16 cellular contexts compared by ENCODE assay signal in the genomic region with DNA sequence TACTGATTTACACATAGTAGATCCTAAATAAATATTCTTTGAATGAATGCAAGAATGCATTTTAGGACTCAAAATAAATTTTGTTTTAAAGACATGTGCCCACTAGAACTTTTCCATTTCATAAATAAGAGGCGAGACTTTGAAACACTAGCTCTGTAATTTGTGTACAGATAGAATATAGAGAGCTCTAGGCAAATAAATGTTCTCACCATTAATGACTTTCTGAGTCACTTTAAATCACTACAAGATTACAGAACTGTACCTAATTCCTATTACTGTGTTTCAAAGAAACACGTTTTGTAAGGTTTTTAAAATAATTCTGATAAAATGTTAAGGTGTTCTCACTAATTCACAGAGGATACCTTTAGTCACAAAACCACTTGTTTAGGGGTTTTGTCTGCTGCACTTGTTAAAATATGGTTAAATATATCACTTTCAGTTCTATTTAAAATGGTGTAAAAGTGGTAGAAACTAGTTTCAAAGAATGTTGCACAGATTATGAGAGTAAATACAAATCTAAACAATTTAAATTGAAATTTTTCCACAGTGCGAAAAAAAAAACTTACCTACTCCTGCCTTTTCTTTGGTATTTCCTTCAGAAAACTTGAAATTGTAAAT.
DNase-seq lines count a peak whose midpoint lies in the region; ATAC-seq and TF ChIP-seq lines count a peak whose summit lies in the region.
"Had no signal": no experiment of that assay in that cellular context is flagged by ENCODE, and none has a peak within 500 bp of the region (broad histone marks: within the 10 kb centered on the region; RNA-seq: fewer than 3 reads in every experiment).

No MANE protein-coding gene starts in this region.

- POLR2A ChIA-PET in WTC11 (lab: Charles Lee) = no interaction called here

- peak; percentile 67 for ATAC-seq in GM18868 (IDR thresholded peaks at IDR 0.05; ENCODE audit: unreplicated experiment)
- peak; percentile 81 for ATAC-seq in GM21526 (IDR thresholded peaks at IDR 0.05; ENCODE audit: low FRiP score, unreplicated experiment)
- ATAC-seq in HG03064 (IDR thresholded peaks at IDR 0.05; ENCODE audit: low read depth, unreplicated experiment) = peak; percentile 79
- ATAC-seq in WTC11 = no peak
- ATAC-seq: foreskin keratinocyte had no signal

- peaks cover 4% of the 10 kb centered on the region; the same call in 1 of the 2 replicates for H3K9me3 Mint-ChIP-seq in WTC11

- CTCF ChIA-PET in WTC11 (lab: Charles Lee) = no interaction called here

- H3K27ac Mint-ChIP-seq in WTC11 = peak overlapping the region; percentile 53; the same call in 1 of the 2 replicates

- no peaks in the 10 kb centered on the region for H3K36me3 Mint-ChIP-seq in WTC11

- H3K4me1 Mint-ChIP-seq in WTC11 = peaks cover 28% of the 10 kb centered on the region

- no peaks in the 10 kb centered on the region for H3K27me3 Mint-ChIP-seq in WTC11 (ENCODE audit: low read depth)

- DNase-seq in WTC11 (ENCODE audit: low spot score) = no peak
- DNase-seq in GM19238 (ENCODE audit: insufficient read length, low spot score) = no peak
- DNase-seq in activated gamma-delta T cell (lab: John Stamatoyannopoulos, UW) = no peak
- no peak for DNase-seq in germinal center (ENCODE audit: low spot score)
- no peak for DNase-seq in stimulated activated CD4-positive, alpha-beta T cell treated with anti-CD3 and anti-CD28 coated beads, Interleukin-4, amount 100 ng/mL, for 4 hours
- DNase-seq: activated T-cell treated with anti-CD3 and anti-CD28 coated beads, Interleukin-2, amount 50 U/mL, for 1 hour; anterior cingulate cortex; DMS153; foreskin keratinocyte; KBM-7; kidney glomerular epithelial cell; NCI-H2029; SK-N-SH had no signal

- no peak for TF ChIP-seq CTCF in WTC11 (IDR thresholded peaks at IDR 0.05)

- no peak overlapping the region for H3K4me3 Mint-ChIP-seq in WTC11

TF ChIP-seq in WTC11, 78 proteins besides CTCF, POLR2A, EP300 and RAD21:
- TF ChIP-seq ESRRA (CRISPR knock-in tag; IDR thresholded peaks at IDR 0.05; ENCODE audit: borderline replicate concordance) = no peak
- no peak for TF ChIP-seq ZNF671 (CRISPR knock-in tag; IDR thresholded peaks at IDR 0.05)
- TF ChIP-seq ELF4 (CRISPR knock-in tag; IDR thresholded peaks at IDR 0.05; ENCODE audit: low read depth) = no peak
- TF ChIP-seq, protein P1, sequence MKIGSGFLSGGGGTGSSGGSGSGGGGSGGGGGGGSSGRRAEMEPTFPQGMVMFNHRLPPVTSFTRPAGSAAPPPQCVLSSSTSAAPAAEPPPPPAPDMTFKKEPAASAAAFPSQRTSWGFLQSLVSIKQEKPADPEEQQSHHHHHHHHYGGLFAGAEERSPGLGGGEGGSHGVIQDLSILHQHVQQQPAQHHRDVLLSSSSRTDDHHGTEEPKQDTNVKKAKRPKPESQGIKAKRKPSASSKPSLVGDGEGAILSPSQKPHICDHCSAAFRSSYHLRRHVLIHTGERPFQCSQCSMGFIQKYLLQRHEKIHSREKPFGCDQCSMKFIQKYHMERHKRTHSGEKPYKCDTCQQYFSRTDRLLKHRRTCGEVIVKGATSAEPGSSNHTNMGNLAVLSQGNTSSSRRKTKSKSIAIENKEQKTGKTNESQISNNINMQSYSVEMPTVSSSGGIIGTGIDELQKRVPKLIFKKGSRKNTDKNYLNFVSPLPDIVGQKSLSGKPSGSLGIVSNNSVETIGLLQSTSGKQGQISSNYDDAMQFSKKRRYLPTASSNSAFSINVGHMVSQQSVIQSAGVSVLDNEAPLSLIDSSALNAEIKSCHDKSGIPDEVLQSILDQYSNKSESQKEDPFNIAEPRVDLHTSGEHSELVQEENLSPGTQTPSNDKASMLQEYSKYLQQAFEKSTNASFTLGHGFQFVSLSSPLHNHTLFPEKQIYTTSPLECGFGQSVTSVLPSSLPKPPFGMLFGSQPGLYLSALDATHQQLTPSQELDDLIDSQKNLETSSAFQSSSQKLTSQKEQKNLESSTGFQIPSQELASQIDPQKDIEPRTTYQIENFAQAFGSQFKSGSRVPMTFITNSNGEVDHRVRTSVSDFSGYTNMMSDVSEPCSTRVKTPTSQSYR (CRISPR knock-in tag; IDR thresholded peaks at IDR 0.05) = no peak
- no peak for TF ChIP-seq SOX15 (CRISPR knock-in tag; IDR thresholded peaks at IDR 0.05)
- TF ChIP-seq E2F1 (CRISPR knock-in tag; IDR thresholded peaks at IDR 0.05) = no peak
- TF ChIP-seq PREB (CRISPR knock-in tag; IDR thresholded peaks at IDR 0.05; ENCODE audit: borderline replicate concordance) = no peak
- TF ChIP-seq, protein P2, sequence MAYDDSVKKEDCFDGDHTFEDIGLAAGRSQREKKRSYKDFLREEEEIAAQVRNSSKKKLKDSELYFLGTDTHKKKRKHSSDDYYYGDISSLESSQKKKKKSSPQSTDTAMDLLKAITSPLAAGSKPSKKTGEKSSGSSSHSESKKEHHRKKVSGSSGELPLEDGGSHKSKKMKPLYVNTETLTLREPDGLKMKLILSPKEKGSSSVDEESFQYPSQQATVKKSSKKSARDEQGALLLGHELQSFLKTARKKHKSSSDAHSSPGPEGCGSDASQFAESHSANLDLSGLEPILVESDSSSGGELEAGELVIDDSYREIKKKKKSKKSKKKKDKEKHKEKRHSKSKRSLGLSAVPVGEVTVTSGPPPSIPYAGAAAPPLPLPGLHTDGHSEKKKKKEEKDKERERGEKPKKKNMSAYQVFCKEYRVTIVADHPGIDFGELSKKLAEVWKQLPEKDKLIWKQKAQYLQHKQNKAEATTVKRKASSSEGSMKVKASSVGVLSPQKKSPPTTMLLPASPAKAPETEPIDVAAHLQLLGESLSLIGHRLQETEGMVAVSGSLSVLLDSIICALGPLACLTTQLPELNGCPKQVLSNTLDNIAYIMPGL (CRISPR knock-in tag; IDR thresholded peaks at IDR 0.05) = no peak
- no peak for TF ChIP-seq ZNF138 (CRISPR knock-in tag; conservative IDR thresholded peaks at IDR 0.05)
TF ChIP-seq in WTC11: peak in this region for 0.
